ENCODE assay signal across 8 cellular contexts in genomic region chr12:89353823-89354629, GRCh38. TPM values are rescaled to one million over a fixed set of nuclear protein-coding genes. Genes with fewer than 3 reads are reported as not detected.
DNase-seq lines count a peak whose midpoint lies in the region; ATAC-seq and TF ChIP-seq lines count a peak whose summit lies in the region.

No MANE protein-coding gene starts in this region.

- peak; percentile 72 for DNase-seq in Caki2 (ENCODE audit: low read depth)
- peak; percentile 64 for DNase-seq in NCI-H128 (lab: John Stamatoyannopoulos, UW; ENCODE audit: unreplicated experiment)
- DNase-seq in WERI-Rb-1, result peak; percentile 74
- peak; percentile 64 to 82 for DNase-seq in cardiac fibroblast (ENCODE audit: low read depth in 2 of 2)
- DNase-seq in kidney epithelial cell (ENCODE audit: low read depth), result no peak
- peak; percentile 61 to 70 (median 68) for DNase-seq in stimulated activated CD4-positive, alpha-beta T cell treated with anti-CD3 and anti-CD28 coated beads, Interleukin-12 subunit alpha, Interleukin-12 subunit beta, amount 100 ng/mL, for 48 hours (ENCODE audit: low read depth in 2 of 3, low spot score in 1 of 3)

- peaks cover 7% of the 10 kb centered on the region for H3K27me3 ChIP-seq in WERI-Rb-1 (ENCODE audit: insufficient read depth, low read depth, severe bottlenecking)
- H3K27me3 ChIP-seq in kidney epithelial cell (ENCODE audit: control insufficient read depth, insufficient read depth, low read length), result no peaks in the 10 kb centered on the region

- H3K4me3 ChIP-seq in WERI-Rb-1 (ENCODE audit: low read depth, low read length) (peak overlapping the region; percentile 77), cardiac fibroblast (replicated peaks in 1 of 2; ENCODE audit: low read depth in 2 of 2, low read length in 2 of 2) (peak overlapping the region; percentile 97 to 99), kidney epithelial cell (ENCODE audit: low read depth, low read length) (peak overlapping the region; percentile 84)

- H3K27ac ChIP-seq in WERI-Rb-1, result peak overlapping the region; percentile 76

- no peaks in the 10 kb centered on the region for H3K9me3 ChIP-seq in WERI-Rb-1 (ENCODE audit: severe bottlenecking)

- ATAC-seq in GM21737 (IDR thresholded peaks at IDR 0.05; ENCODE audit: unreplicated experiment) (peak; percentile 32), HG02623 (IDR thresholded peaks at IDR 0.05; ENCODE audit: unreplicated experiment) (no peak)

- TF ChIP-seq CTCF in WERI-Rb-1 (IDR thresholded peaks at IDR 0.05; ENCODE audit: low read depth, low read length) (no peak), cardiac fibroblast (IDR thresholded peaks at IDR 0.05; ENCODE audit: low read depth, low read length) (no peak), kidney epithelial cell (IDR thresholded peaks at IDR 0.05; ENCODE audit: insufficient read depth, low read length, poor library complexity, severe bottlenecking) (no peak)

- in situ Hi-C loops in Caki2 (cut with HindIII; ENCODE audit: low pct_unique_long_range_greater_than_20kb, low sequenced_read_pairs), result no loop called here

- H3K36me3 ChIP-seq in WERI-Rb-1, result no peaks in the 10 kb centered on the region
- peaks cover 2% of the 10 kb centered on the region for H3K36me3 ChIP-seq in kidney epithelial cell (ENCODE audit: control insufficient read depth, insufficient read depth, low read length)

RNA-seq across cellular contexts. Expression of gene DUSP6, which starts 1.7 kb away (rescaled TPM):
- total RNA-seq in Caki2 (2014; rRNA removed; shearing (Covaris generic); ENCODE audit: low replicate concordance), result 24.3 and 24.4 TPM in 2 replicates
- total RNA-seq in kidney epithelial cell, result 43.1 and 64.5 TPM in 2 replicates
